11 cellular contexts compared by ENCODE assay signal in genomic region chr7:64463636-64464375, GRCh38.
A peak's percentile ranks its signal among the peaks of the same experiment; 100 is the strongest.
DNase-seq lines count a peak whose midpoint lies in the region; ATAC-seq and TF ChIP-seq lines count a peak whose summit lies in the region.
"Had no signal": no experiment of that assay in that cellular context is flagged by ENCODE, and none has a peak within 500 bp of the region (broad histone marks: within the 10 kb centered on the region; RNA-seq: fewer than 3 reads in every experiment).

No MANE protein-coding gene starts in this region.

- no peaks in the 10 kb centered on the region for H3K4me1 ChIP-seq in upper lobe of right lung

- no peaks in the 10 kb centered on the region for H3K9me3 ChIP-seq in upper lobe of right lung

- H3K4me3 ChIP-seq in coronary artery: peak overlapping the region; percentile 62
- peak overlapping the region; percentile 42 for H3K4me3 ChIP-seq in upper lobe of right lung
- H3K4me3 ChIP-seq: cardiac muscle cell had no signal

- H3K27ac Mint-ChIP-seq in endothelial cell (ENCODE audit: unreplicated experiment): no peak overlapping the region
- H3K27ac Mint-ChIP-seq: stimulated activated naive CD8-positive, alpha-beta T cell treated with anti-CD3 and anti-CD28 coated beads, Interleukin-15, Interleukin-2, amounts not matched to agents 100 ng/mL and 50 ng/mL, for 24 hours had no signal

- H3K9me3 Mint-ChIP-seq in endothelial cell (ENCODE audit: unreplicated experiment): peaks cover 14% of the 10 kb centered on the region

- intact Hi-C loops in upper lobe of right lung (cut with DNase I): no loop called here

- H3K4me1 Mint-ChIP-seq in endothelial cell (ENCODE audit: unreplicated experiment): no peaks in the 10 kb centered on the region

- ATAC-seq in upper lobe of right lung (peak; percentile 72), GM19324 (IDR thresholded peaks at IDR 0.05; ENCODE audit: low FRiP score, unreplicated experiment) (no peak)
- ATAC-seq: HCT116 had no signal

- H3K36me3 Mint-ChIP-seq in endothelial cell (ENCODE audit: low read depth, unreplicated experiment): peaks cover 4% of the 10 kb centered on the region

- peak overlapping the region in 1 of 2 donors; percentile 9 for H3K27ac ChIP-seq in coronary artery
- H3K27ac ChIP-seq in upper lobe of right lung: no peak overlapping the region
- H3K27ac ChIP-seq: cardiac muscle cell had no signal

- no peaks in the 10 kb centered on the region for H3K27me3 ChIP-seq in upper lobe of right lung
- H3K27me3 ChIP-seq: cardiac muscle cell had no signal

- TF ChIP-seq CTCF in coronary artery (IDR thresholded peaks at IDR 0.05) (no peak), upper lobe of right lung (IDR thresholded peaks at IDR 0.05) (no peak), endothelial cell (IDR thresholded peaks at IDR 0.05; ENCODE audit: unreplicated experiment) (no peak)

- H3K36me3 ChIP-seq in upper lobe of right lung: no peaks in the 10 kb centered on the region
- H3K36me3 ChIP-seq: cardiac muscle cell had no signal

- DNase-seq in Daoy (ENCODE audit: low read depth): peak; percentile 79
- peak; percentile 53 for DNase-seq in NCI-H774 (lab: John Stamatoyannopoulos, UW)
- peak; percentile 72 for DNase-seq in coronary artery (ENCODE audit: low spot score)
- DNase-seq in middle frontal gyrus (ENCODE audit: extremely low spot score, low spot score): peak; percentile 66
- DNase-seq in upper lobe of right lung: no peak
- DNase-seq in endothelial cell (ENCODE audit: low spot score): no peak
- DNase-seq in KG1 (lab: John Stamatoyannopoulos, UW): no peak

- no peak overlapping the region for H3K4me3 Mint-ChIP-seq in endothelial cell (ENCODE audit: unreplicated experiment)
- H3K4me3 Mint-ChIP-seq: stimulated activated naive CD8-positive, alpha-beta T cell treated with anti-CD3 and anti-CD28 coated beads, Interleukin-15, Interleukin-2, amounts not matched to agents 100 ng/mL and 50 ng/mL, for 24 hours had no signal

- H3K27me3 Mint-ChIP-seq in endothelial cell (ENCODE audit: unreplicated experiment): no peaks in the 10 kb centered on the region

Comparison
In these comparisons a context has a peak if more than half of its experiments do, and no peak if none do; other contexts are left out.
1. DNase-seq: peak in Daoy (single experiment), NCI-H774 (single experiment), coronary artery (single experiment) and middle frontal gyrus (single experiment); none in upper lobe of right lung (single experiment), endothelial cell (single experiment) and KG1 (single experiment).